ENCODE assay signal across 24 cellular contexts in the genomic region with DNA sequence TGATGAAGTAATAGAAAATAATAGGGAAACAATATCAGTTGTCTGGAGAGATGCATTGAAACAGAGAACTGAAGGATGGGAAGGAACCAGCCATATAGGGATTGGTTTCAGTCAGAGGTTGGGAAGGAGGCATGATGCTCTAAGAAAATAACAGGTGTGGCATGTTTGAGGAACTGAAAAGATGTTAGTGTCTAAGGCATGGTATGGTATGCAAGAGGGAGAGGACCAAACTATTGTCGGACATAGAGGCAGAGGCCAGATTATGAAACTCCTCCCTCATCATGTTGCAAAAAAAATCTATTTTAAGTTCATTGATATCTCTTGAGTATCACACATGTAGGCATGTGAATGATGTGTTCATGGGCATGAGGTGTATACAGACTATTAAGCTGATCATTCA. TPM values are rescaled to one million over a fixed set of nuclear protein-coding genes. Genes with fewer than 3 reads are reported as not detected.
A peak's percentile ranks its signal among the peaks of the same experiment; 100 is the strongest.
DNase-seq lines count a peak whose midpoint lies in the region; ATAC-seq, FAIRE-seq and TF ChIP-seq lines count a peak whose summit lies in the region.
"Had no signal": no experiment of that assay in that cellular context is flagged by ENCODE, and none has a peak within 500 bp of the region (broad histone marks: within the 10 kb centered on the region; RNA-seq: fewer than 3 reads in every experiment).

No MANE protein-coding gene starts in this region.

- FAIRE-seq in frontal cortex (lab: Jason Lieb, UNC) = no peak
- FAIRE-seq: A549 had no signal

- ATAC-seq in activated T-cell treated with anti-CD3 and anti-CD28 coated beads, Interleukin-2, amount 50 U/mL, for 72 hours (replicated peaks in 1 of 2) = no peak
- peak; percentile 71 for ATAC-seq in GM21786 (IDR thresholded peaks at IDR 0.05; ENCODE audit: unreplicated experiment)
- ATAC-seq in HG03432 (IDR thresholded peaks at IDR 0.05; ENCODE audit: unreplicated experiment) = peak; percentile 75
- ATAC-seq: A549, left colon had no signal

- H3K27ac Mint-ChIP-seq in activated T-cell treated with anti-CD3 and anti-CD28 coated beads, Interleukin-2, amount 50 U/mL, for 72 hours = peak overlapping the region; percentile 76

- no peak overlapping the region for H3K4me3 ChIP-seq in BE2C (ENCODE audit: low read depth, low read length)
- H3K4me3 ChIP-seq: A549, adrenal gland, SJCRH30, skin epidermis had no signal

- no peaks in the 10 kb centered on the region for H3K27me3 Mint-ChIP-seq in activated T-cell treated with anti-CD3 and anti-CD28 coated beads, Interleukin-2, amount 50 U/mL, for 72 hours (ENCODE audit: low read depth)

- H3K9me3 Mint-ChIP-seq in activated T-cell treated with anti-CD3 and anti-CD28 coated beads, Interleukin-2, amount 50 U/mL, for 72 hours = no peaks in the 10 kb centered on the region

- no peaks in the 10 kb centered on the region for H3K4me1 ChIP-seq in BE2C
- H3K4me1 ChIP-seq: A549, adrenal gland, parathyroid adenoma, SJCRH30 had no signal

- H3K27me3 ChIP-seq in BE2C = no peaks in the 10 kb centered on the region
- H3K27me3 ChIP-seq: adrenal gland, SJCRH30 had no signal

- H3K4me1 Mint-ChIP-seq in activated T-cell treated with anti-CD3 and anti-CD28 coated beads, Interleukin-2, amount 50 U/mL, for 72 hours (ENCODE audit: low read depth) = no peaks in the 10 kb centered on the region

- TF ChIP-seq CTCF in BE2C (IDR thresholded peaks at IDR 0.05; ENCODE audit: low read depth, low read length) = no peak

- no peak overlapping the region for H3K4me3 Mint-ChIP-seq in activated T-cell treated with anti-CD3 and anti-CD28 coated beads, Interleukin-2, amount 50 U/mL, for 72 hours

- no peaks in the 10 kb centered on the region for H3K9me3 ChIP-seq in BE2C
- H3K9me3 ChIP-seq: A549, adrenal gland, SJCRH30 had no signal

- peaks cover 4% of the 10 kb centered on the region; the same call in 1 of the 2 replicates for H3K36me3 ChIP-seq in BE2C

- peaks cover 12 to 45% of the 10 kb centered on the region in 2 donors for H3K36me3 Mint-ChIP-seq in activated T-cell treated with anti-CD3 and anti-CD28 coated beads, Interleukin-2, amount 50 U/mL, for 72 hours (ENCODE audit: insufficient read depth in 2 of 2)

- DNase-seq in activated T-cell treated with anti-CD3 and anti-CD28 coated beads, Interleukin-2, amount 50 U/mL, for 72 hours = no peak
- DNase-seq in activated T-cell treated with anti-CD3 and anti-CD28 coated beads for 4 hours = no peak
- no peak for DNase-seq in stimulated activated CD4-positive, alpha-beta T cell treated with anti-CD3 and anti-CD28 coated beads, Interleukin-4, amount 100 ng/mL, for 4 hours
- no peak for DNase-seq in hippocampal formation (lab: John Stamatoyannopoulos, UW)
- no peak for DNase-seq in frontal cortex (ENCODE audit: low spot score in 2 of 2)
- DNase-seq in BE2C = no peak
- DNase-seq: activated CD4-positive, alpha-beta T cell treated with anti-CD3 and anti-CD28 coated beads for 48 hours; adrenal gland; caudate nucleus; effector memory CD4-positive, alpha-beta T cell; HCEC 1CT; hypothalamus; left colon; NCI-H1694 treated with DMSO at 0.1 percent for 48 hours; NCI-H446 treated with DMSO at 0.1 percent for 48 hours; SJCRH30; stimulated activated naive CD4-positive, alpha-beta T cell; T1000; trophoblast cell had no signal

RNA-seq across cellular contexts. Expression of a gene that starts 48.9 kb away (rescaled TPM):
- 10 to 100 TPM; 12.7 to 18.3 TPM for total RNA-seq in activated T-cell treated with anti-CD3 and anti-CD28 coated beads, Interleukin-2, amount 50 U/mL, for 72 hours
- 1.6 TPM for total RNA-seq in frontal cortex
- 18.6 TPM for polyA plus RNA-seq in BE2C (2012; ENCODE audit: insufficient read depth, insufficient read length, low read depth)

Comparison
In these comparisons a context has a peak if more than half of its experiments do, and no peak if none do; other contexts are left out.
1. ATAC-seq: peak in GM21786 (single experiment) and HG03432 (single experiment); none in activated T-cell treated with anti-CD3 and anti-CD28 coated beads, Interleukin-2, amount 50 U/mL, for 72 hours (0 of 2).